ENCODE assay signal across 22 cellular contexts in genomic region chr18:48816554-48816953, GRCh38.
DNase-seq lines count a peak whose midpoint lies in the region; ATAC-seq and TF ChIP-seq lines count a peak whose summit lies in the region.
"Had no signal": no experiment of that assay in that cellular context is flagged by ENCODE, and none has a peak within 500 bp of the region (broad histone marks: within the 10 kb centered on the region; RNA-seq: fewer than 3 reads in every experiment).

No MANE protein-coding gene starts in this region.

- no peak for TF ChIP-seq POLR2A in tibial nerve (IDR thresholded peaks at IDR 0.05)

- H3K4me3 ChIP-seq in tibial nerve = no peak overlapping the region
- H3K4me3 ChIP-seq: heart right ventricle, Peyer's patch had no signal

- no peaks in the 10 kb centered on the region for H3K27me3 ChIP-seq in tibial nerve
- H3K27me3 ChIP-seq: heart right ventricle, Peyer's patch had no signal

- no peak for ATAC-seq in activated naive CD8-positive, alpha-beta T cell treated with anti-CD3 and anti-CD28 coated beads, Interleukin-2, amount 50 U/mL, for 24 hours
- ATAC-seq in natural killer cell treated with Interleukin-12 subunit alpha and Interleukin-12 subunit beta and Interleukin-15 and Interleukin-18, amount 100 ng/mL, for 72 hours = no peak
- no peak for ATAC-seq in HG03039 (IDR thresholded peaks at IDR 0.05; ENCODE audit: unreplicated experiment)
- ATAC-seq: CD8-positive, alpha-beta T cell; heart right ventricle had no signal

- no peak for DNase-seq in activated naive CD8-positive, alpha-beta T cell treated with anti-CD3 and anti-CD28 coated beads, Interleukin-2, amount 50 U/mL, for 24 hours
- DNase-seq in activated naive CD8-positive, alpha-beta T cell treated with anti-CD3 and anti-CD28 coated beads for 36 hours = no peak
- no peak for DNase-seq in activated T-helper 2 cell treated with anti-CD3 and anti-CD28 coated beads, Interferon-gamma antibody, Interleukin-2, Interleukin-4, amounts not matched to agents 10 μg/mL and 5 μg/mL and 100 μg/mL, durations not matched to agents 14 hours and 24 hours and 36 hours (ENCODE audit: low spot score)
- peak; percentile 26 for DNase-seq in natural killer cell treated with Interleukin-12 subunit alpha and Interleukin-12 subunit beta and Interleukin-15 and Interleukin-18, amount 100 ng/mL, for 72 hours (ENCODE audit: low spot score)
- DNase-seq in type B pancreatic cell (ENCODE audit: extremely low spot score, unreplicated experiment) (peak; percentile 39), tibial nerve (ENCODE audit: low spot score in 2 of 2) (no peak), NCI-H510A (lab: John Stamatoyannopoulos, UW) (no peak)
- DNase-seq: activated CD4-positive, CD25-positive, alpha-beta regulatory T cell; cortex of kidney; DND-41; heart right ventricle; KBM-7; mammary epithelial cell; MV-4-11; naive B cell; NCI-H187 treated with DMSO at 0.1 percent for 48 hours; NCI-H345 had no signal

- WGBS in tibial nerve, 2 donors = 78% methylated on average over 7 of the region's 7 CpGs

- H3K27ac ChIP-seq in tibial nerve = no peak overlapping the region
- H3K27ac ChIP-seq: heart right ventricle, Peyer's patch had no signal

- no peak for TF ChIP-seq EP300 in tibial nerve (IDR thresholded peaks at IDR 0.05)

- H3K4me1 Mint-ChIP-seq in activated naive CD8-positive, alpha-beta T cell treated with anti-CD3 and anti-CD28 coated beads, Interleukin-2, amount 50 U/mL, for 24 hours = peaks cover 67% of the 10 kb centered on the region
- H3K4me1 Mint-ChIP-seq in activated naive CD8-positive, alpha-beta T cell treated with anti-CD3 and anti-CD28 coated beads for 36 hours = peaks cover 35% of the 10 kb centered on the region
- H3K4me1 Mint-ChIP-seq in activated T-helper 2 cell treated with anti-CD3 and anti-CD28 coated beads, Interferon-gamma antibody, Interleukin-2, Interleukin-4, amounts not matched to agents 10 μg/mL and 5 μg/mL and 100 μg/mL, durations not matched to agents 14 hours and 24 hours and 36 hours (ENCODE audit: low read depth) = peaks cover 57% of the 10 kb centered on the region
- H3K4me1 Mint-ChIP-seq in natural killer cell treated with Interleukin-12 subunit alpha and Interleukin-12 subunit beta and Interleukin-15 and Interleukin-18, amount 100 ng/mL, for 72 hours (ENCODE audit: low read depth in 2 of 2) = peaks cover 73 to 82% of the 10 kb centered on the region in 2 donors
- peaks cover 32% of the 10 kb centered on the region for H3K4me1 Mint-ChIP-seq in type B pancreatic cell (ENCODE audit: unreplicated experiment)

- no peaks in the 10 kb centered on the region for H3K9me3 Mint-ChIP-seq in activated naive CD8-positive, alpha-beta T cell treated with anti-CD3 and anti-CD28 coated beads, Interleukin-2, amount 50 U/mL, for 24 hours
- H3K9me3 Mint-ChIP-seq in activated naive CD8-positive, alpha-beta T cell treated with anti-CD3 and anti-CD28 coated beads for 36 hours = no peaks in the 10 kb centered on the region
- no peaks in the 10 kb centered on the region for H3K9me3 Mint-ChIP-seq in activated T-helper 2 cell treated with anti-CD3 and anti-CD28 coated beads, Interferon-gamma antibody, Interleukin-2, Interleukin-4, amounts not matched to agents 10 μg/mL and 5 μg/mL and 100 μg/mL, durations not matched to agents 14 hours and 24 hours and 36 hours
- H3K9me3 Mint-ChIP-seq in natural killer cell treated with Interleukin-12 subunit alpha and Interleukin-12 subunit beta and Interleukin-15 and Interleukin-18, amount 100 ng/mL, for 72 hours = no peaks in the 10 kb centered on the region
- no peaks in the 10 kb centered on the region for H3K9me3 Mint-ChIP-seq in type B pancreatic cell
- H3K9me3 Mint-ChIP-seq: activated naive CD4-positive, alpha-beta T cell treated with anti-CD3 and anti-CD28 coated beads, Interleukin-2, amount 50 U/mL, for 24 hours; CD8-positive, alpha-beta T cell; naive B cell had no signal

- H3K36me3 Mint-ChIP-seq in activated naive CD8-positive, alpha-beta T cell treated with anti-CD3 and anti-CD28 coated beads, Interleukin-2, amount 50 U/mL, for 24 hours (ENCODE audit: low read depth) = peaks cover 5% of the 10 kb centered on the region
- no peaks in the 10 kb centered on the region for H3K36me3 Mint-ChIP-seq in activated naive CD8-positive, alpha-beta T cell treated with anti-CD3 and anti-CD28 coated beads for 36 hours
- no peaks in the 10 kb centered on the region for H3K36me3 Mint-ChIP-seq in activated T-helper 2 cell treated with anti-CD3 and anti-CD28 coated beads, Interferon-gamma antibody, Interleukin-2, Interleukin-4, amounts not matched to agents 10 μg/mL and 5 μg/mL and 100 μg/mL, durations not matched to agents 14 hours and 24 hours and 36 hours (ENCODE audit: low read depth)
- H3K36me3 Mint-ChIP-seq in natural killer cell treated with Interleukin-12 subunit alpha and Interleukin-12 subunit beta and Interleukin-15 and Interleukin-18, amount 100 ng/mL, for 72 hours = no peaks in the 10 kb centered on the region
- H3K36me3 Mint-ChIP-seq in type B pancreatic cell = peaks cover 18% of the 10 kb centered on the region
- H3K36me3 Mint-ChIP-seq: activated naive CD4-positive, alpha-beta T cell treated with anti-CD3 and anti-CD28 coated beads, Interleukin-2, amount 50 U/mL, for 24 hours; CD8-positive, alpha-beta T cell had no signal

- intact Hi-C loops in activated T-helper 2 cell treated with anti-CD3 and anti-CD28 coated beads, Interferon-gamma antibody, Interleukin-2, Interleukin-4, amounts not matched to agents 10 μg/mL and 5 μg/mL and 100 μg/mL, durations not matched to agents 14 hours and 24 hours and 36 hours (cut with micrococcal nuclease) = no loop called here

- H3K27me3 Mint-ChIP-seq in activated naive CD8-positive, alpha-beta T cell treated with anti-CD3 and anti-CD28 coated beads, Interleukin-2, amount 50 U/mL, for 24 hours = no peaks in the 10 kb centered on the region
- no peaks in the 10 kb centered on the region for H3K27me3 Mint-ChIP-seq in activated naive CD8-positive, alpha-beta T cell treated with anti-CD3 and anti-CD28 coated beads for 36 hours
- H3K27me3 Mint-ChIP-seq in activated T-helper 2 cell treated with anti-CD3 and anti-CD28 coated beads, Interferon-gamma antibody, Interleukin-2, Interleukin-4, amounts not matched to agents 10 μg/mL and 5 μg/mL and 100 μg/mL, durations not matched to agents 14 hours and 24 hours and 36 hours (ENCODE audit: low read depth) = no peaks in the 10 kb centered on the region
- no peaks in the 10 kb centered on the region for H3K27me3 Mint-ChIP-seq in natural killer cell treated with Interleukin-12 subunit alpha and Interleukin-12 subunit beta and Interleukin-15 and Interleukin-18, amount 100 ng/mL, for 72 hours
- no peaks in the 10 kb centered on the region for H3K27me3 Mint-ChIP-seq in type B pancreatic cell
- H3K27me3 Mint-ChIP-seq: activated naive CD4-positive, alpha-beta T cell treated with anti-CD3 and anti-CD28 coated beads, Interleukin-2, amount 50 U/mL, for 24 hours; brain; naive B cell had no signal

- H3K4me3 Mint-ChIP-seq in activated naive CD8-positive, alpha-beta T cell treated with anti-CD3 and anti-CD28 coated beads, Interleukin-2, amount 50 U/mL, for 24 hours = no peak overlapping the region
- H3K4me3 Mint-ChIP-seq in activated naive CD8-positive, alpha-beta T cell treated with anti-CD3 and anti-CD28 coated beads for 36 hours = no peak overlapping the region
- H3K4me3 Mint-ChIP-seq in activated T-helper 2 cell treated with anti-CD3 and anti-CD28 coated beads, Interferon-gamma antibody, Interleukin-2, Interleukin-4, amounts not matched to agents 10 μg/mL and 5 μg/mL and 100 μg/mL, durations not matched to agents 14 hours and 24 hours and 36 hours (ENCODE audit: low read depth) = no peak overlapping the region
- H3K4me3 Mint-ChIP-seq in natural killer cell treated with Interleukin-12 subunit alpha and Interleukin-12 subunit beta and Interleukin-15 and Interleukin-18, amount 100 ng/mL, for 72 hours = no peak overlapping the region
- no peak overlapping the region for H3K4me3 Mint-ChIP-seq in type B pancreatic cell
- H3K4me3 Mint-ChIP-seq: activated naive CD4-positive, alpha-beta T cell treated with anti-CD3 and anti-CD28 coated beads, Interleukin-2, amount 50 U/mL, for 24 hours; brain; CD8-positive, alpha-beta T cell; naive B cell had no signal

- no peaks in the 10 kb centered on the region for H3K9me3 ChIP-seq in tibial nerve
- H3K9me3 ChIP-seq: heart right ventricle, Peyer's patch had no signal

- peaks cover 0 to 55% (median 0%) of the 10 kb centered on the region in 3 donors for H3K36me3 ChIP-seq in tibial nerve
- H3K36me3 ChIP-seq: Peyer's patch had no signal

- TF ChIP-seq CTCF in type B pancreatic cell (conservative IDR thresholded peaks at IDR 0.05) = no peak
- TF ChIP-seq CTCF in tibial nerve (IDR thresholded peaks at IDR 0.05) = no peak

- peak overlapping the region; percentile 63 for H3K27ac Mint-ChIP-seq in activated naive CD8-positive, alpha-beta T cell treated with anti-CD3 and anti-CD28 coated beads, Interleukin-2, amount 50 U/mL, for 24 hours
- H3K27ac Mint-ChIP-seq in activated naive CD8-positive, alpha-beta T cell treated with anti-CD3 and anti-CD28 coated beads for 36 hours = no peak overlapping the region
- H3K27ac Mint-ChIP-seq in activated T-helper 2 cell treated with anti-CD3 and anti-CD28 coated beads, Interferon-gamma antibody, Interleukin-2, Interleukin-4, amounts not matched to agents 10 μg/mL and 5 μg/mL and 100 μg/mL, durations not matched to agents 14 hours and 24 hours and 36 hours = peak overlapping the region; percentile 85
- peak overlapping the region; percentile 75 to 94 for H3K27ac Mint-ChIP-seq in natural killer cell treated with Interleukin-12 subunit alpha and Interleukin-12 subunit beta and Interleukin-15 and Interleukin-18, amount 100 ng/mL, for 72 hours
- H3K27ac Mint-ChIP-seq in type B pancreatic cell = no peak overlapping the region
- H3K27ac Mint-ChIP-seq: activated naive CD4-positive, alpha-beta T cell treated with anti-CD3 and anti-CD28 coated beads, Interleukin-2, amount 50 U/mL, for 24 hours; brain; naive B cell had no signal

- peaks cover 0 to 15% (median 3%) of the 10 kb centered on the region in 4 donors for H3K4me1 ChIP-seq in tibial nerve

Comparison
In these comparisons a context has a peak if more than half of its experiments do, and no peak if none do; other contexts are left out.
1. H3K27ac Mint-ChIP-seq: peak in activated naive CD8-positive, alpha-beta T cell treated with anti-CD3 and anti-CD28 coated beads, Interleukin-2, amount 50 U/mL, for 24 hours (single experiment), activated T-helper 2 cell treated with anti-CD3 and anti-CD28 coated beads, Interferon-gamma antibody, Interleukin-2, Interleukin-4, amounts not matched to agents 10 μg/mL and 5 μg/mL and 100 μg/mL, durations not matched to agents 14 hours and 24 hours and 36 hours (single experiment) and natural killer cell treated with Interleukin-12 subunit alpha and Interleukin-12 subunit beta and Interleukin-15 and Interleukin-18, amount 100 ng/mL, for 72 hours (2 of 2); none in activated naive CD8-positive, alpha-beta T cell treated with anti-CD3 and anti-CD28 coated beads for 36 hours (single experiment) and type B pancreatic cell (single experiment).
2. DNase-seq: peak in natural killer cell treated with Interleukin-12 subunit alpha and Interleukin-12 subunit beta and Interleukin-15 and Interleukin-18, amount 100 ng/mL, for 72 hours (single experiment) and type B pancreatic cell (single experiment); none in activated naive CD8-positive, alpha-beta T cell treated with anti-CD3 and anti-CD28 coated beads, Interleukin-2, amount 50 U/mL, for 24 hours (single experiment), activated naive CD8-positive, alpha-beta T cell treated with anti-CD3 and anti-CD28 coated beads for 36 hours (single experiment), activated T-helper 2 cell treated with anti-CD3 and anti-CD28 coated beads, Interferon-gamma antibody, Interleukin-2, Interleukin-4, amounts not matched to agents 10 μg/mL and 5 μg/mL and 100 μg/mL, durations not matched to agents 14 hours and 24 hours and 36 hours (single experiment), tibial nerve (0 of 2) and NCI-H510A (single experiment).